ENCODE assay signal across 19 cellular contexts in the genomic region with DNA sequence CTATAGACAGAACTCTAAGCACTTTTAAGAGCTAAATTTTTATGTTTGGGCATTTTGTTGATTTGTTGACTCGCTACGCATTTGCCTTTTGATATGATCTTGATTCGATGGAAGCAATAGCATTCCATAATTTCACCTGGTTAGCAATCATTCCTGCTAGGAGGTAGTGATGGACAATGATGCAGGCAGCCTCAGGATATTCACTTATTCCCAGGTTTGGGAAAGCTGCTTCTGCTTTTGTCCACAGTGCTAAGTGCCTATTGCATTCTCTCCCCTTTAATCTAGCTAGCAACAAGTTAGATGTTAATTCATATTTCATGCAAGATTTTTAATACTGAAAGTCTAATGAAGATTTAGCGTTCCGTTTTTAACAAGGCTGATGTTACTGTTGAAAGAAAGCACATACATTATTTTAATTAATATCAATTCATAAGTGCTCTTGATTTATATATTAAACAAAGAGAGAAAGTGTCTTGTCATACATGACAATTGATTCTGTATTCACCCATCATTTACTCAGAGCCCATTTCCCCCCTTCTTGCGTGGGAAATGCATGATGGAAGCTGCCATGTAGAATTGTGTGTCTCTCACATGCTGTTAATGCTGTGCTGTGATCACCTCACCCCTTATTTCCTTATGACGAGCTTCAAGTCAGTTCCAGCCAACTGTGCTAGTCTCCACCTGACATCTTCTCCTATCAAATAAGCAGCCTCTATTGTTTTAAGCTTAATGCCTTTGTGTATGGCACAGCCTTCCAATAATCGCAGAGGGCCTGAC. TPM values are rescaled to one million over a fixed set of nuclear protein-coding genes. Genes with fewer than 3 reads are reported as not detected.
"Had no signal": no experiment of that assay in that cellular context is flagged by ENCODE, and none has a peak within 500 bp of the region (broad histone marks: within the 10 kb centered on the region; RNA-seq: fewer than 3 reads in every experiment).

No MANE protein-coding gene starts in this region.

- DNase-seq: MG63, NCI-H1105, NCI-H1417 treated with DMSO at 0.1 percent for 48 hours, NCI-H1436 treated with DMSO at 0.1 percent for 48 hours, NCI-H187 treated with DMSO at 0.1 percent for 48 hours, NCI-H2029, SIG-M5, SK-N-SH, SW 1271 had no signal

- H3K36me3 ChIP-seq: MG63, SJCRH30 had no signal

- H3K4me2 ChIP-seq: PC-9 had no signal

- H3K27ac ChIP-seq: PC-9, RWPE1, SJCRH30 had no signal

- H3K9me3 ChIP-seq: MG63, SJCRH30, SK-N-SH had no signal

- H3K9me2 ChIP-seq: SK-N-SH had no signal

- H3K4me3 ChIP-seq: MG63, PC-9, SJCRH30 had no signal

- H2AFZ ChIP-seq: PC-9 had no signal

- ATAC-seq: Panc1, Right ventricle myocardium inferior had no signal

- H3K9ac ChIP-seq: SK-N-SH had no signal

- H3K27me3 ChIP-seq: MG63 had no signal

RNA-seq across cellular contexts. Expression of a gene that starts 53.0 kb away (rescaled TPM):
- total RNA-seq: M059J, NCI-H460, OCI-LY7, PC-9, Right ventricle myocardium inferior, RPMI7951, SJCRH30, SK-MEL-5 had no signal
- polyA plus RNA-seq: SK-N-SH had no signal
